Comparison of ENCODE assay signal across 8 cellular contexts in the genomic region with DNA sequence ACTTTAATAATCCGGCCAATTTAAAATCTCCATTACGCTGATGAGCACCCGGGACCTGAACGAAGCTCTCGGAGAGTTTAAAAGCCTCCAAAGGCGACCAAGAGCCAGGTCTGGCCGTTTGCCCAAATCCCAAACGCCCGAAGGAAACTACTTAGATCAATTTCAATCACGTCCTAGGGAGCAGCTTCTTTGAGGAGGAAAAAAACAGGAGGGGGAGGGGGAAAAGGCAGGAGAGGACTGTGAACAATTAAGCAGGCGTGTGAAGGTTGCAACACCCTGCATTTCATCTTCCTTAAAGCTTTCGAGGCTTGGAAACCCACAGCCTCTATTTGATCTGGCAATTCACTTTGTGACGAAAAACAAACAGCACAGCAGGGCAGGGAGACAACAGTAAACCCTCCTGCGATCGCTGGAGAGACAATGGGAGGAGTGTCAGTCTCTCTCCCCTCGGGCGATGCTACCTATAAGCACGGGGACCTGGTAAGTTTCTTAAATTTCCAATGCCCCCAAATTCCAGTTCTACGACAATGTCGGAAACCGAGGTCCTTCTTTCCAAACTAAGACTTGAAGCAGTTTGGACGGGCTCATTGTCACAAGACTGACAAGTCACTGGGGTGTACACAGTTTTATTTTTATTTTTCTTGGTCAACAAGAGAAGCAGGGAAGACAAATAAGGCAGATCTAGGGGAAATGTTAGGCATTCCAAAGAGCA. TPM values are rescaled to one million over a fixed set of nuclear protein-coding genes. Genes with fewer than 3 reads are reported as not detected.
DNase-seq lines count a peak whose midpoint lies in the region; TF ChIP-seq lines count a peak whose summit lies in the region.

No MANE protein-coding gene starts in this region.

- no peaks in the 10 kb centered on the region for H3K27me3 ChIP-seq in duodenal mucosa (ENCODE audit: control insufficient read depth in 1 of 2, insufficient read depth in 2 of 2, low read length in 2 of 2)

- peaks cover 32 to 38% of the 10 kb centered on the region in 2 donors for H3K36me3 ChIP-seq in duodenal mucosa (ENCODE audit: control insufficient read depth in 1 of 2, insufficient read depth in 2 of 2, low read length in 2 of 2)

- H3K4me1 Mint-ChIP-seq in T-helper 1 cell treated with Interleukin-12 subunit alpha and Interleukin-12 subunit beta and Interleukin-4 antibody, amounts not matched to agents 30 μg/mL and 1 μg/mL, for 36 hours (ENCODE audit: low read depth) = peaks cover 48% of the 10 kb centered on the region

- peak in 1 of 2 donors; percentile 53 for TF ChIP-seq POLR2A in lower leg skin (IDR thresholded peaks at IDR 0.05)

- intact Hi-C loops in lower leg skin (cut with DNase I; ENCODE audit: low total_unique reads) = no loop called here

- H3K4me3 Mint-ChIP-seq in T-helper 1 cell treated with Interleukin-12 subunit alpha and Interleukin-12 subunit beta and Interleukin-4 antibody, amounts not matched to agents 30 μg/mL and 1 μg/mL, for 36 hours = peak overlapping the region; percentile 98

- no peak for TF ChIP-seq CTCF in lower leg skin (IDR thresholded peaks at IDR 0.05)

- WGBS in lower leg skin, 2 donors = 0 to 1% methylated on average over 22 of the region's 22 CpGs

- H3K27ac ChIP-seq in duodenal mucosa (ENCODE audit: low read depth, low read length) (peak overlapping the region; percentile 100), temporal lobe (ENCODE audit: low read depth, low read length) (peak overlapping the region; percentile 93)

- H3K4me1 ChIP-seq in duodenal mucosa (ENCODE audit: control insufficient read depth in 1 of 2, insufficient read depth in 2 of 2, low read length in 2 of 2) = peaks cover 32 to 40% of the 10 kb centered on the region in 2 donors

- H3K9ac ChIP-seq in duodenal mucosa (ENCODE audit: low read depth in 1 of 2, low read length in 2 of 2) = peak overlapping the region; percentile 89 to 100

- H3K4me3 ChIP-seq in duodenal mucosa (ENCODE audit: low read depth in 1 of 2, low read length in 2 of 2) (peak overlapping the region; percentile 78 to 94), lower leg skin (ENCODE audit: low read depth, poor library complexity, severe bottlenecking) (peak overlapping the region; percentile 89)

- peak overlapping the region; percentile 99 for H3K27ac Mint-ChIP-seq in T-helper 1 cell treated with Interleukin-12 subunit alpha and Interleukin-12 subunit beta and Interleukin-4 antibody, amounts not matched to agents 30 μg/mL and 1 μg/mL, for 36 hours

- no peaks in the 10 kb centered on the region for H3K9me3 ChIP-seq in duodenal mucosa (ENCODE audit: control insufficient read depth in 1 of 2, low read length in 2 of 2)

- H3K36me3 Mint-ChIP-seq in T-helper 1 cell treated with Interleukin-12 subunit alpha and Interleukin-12 subunit beta and Interleukin-4 antibody, amounts not matched to agents 30 μg/mL and 1 μg/mL, for 36 hours (ENCODE audit: low read depth) = peaks cover 59% of the 10 kb centered on the region

- H3K9me3 Mint-ChIP-seq in T-helper 1 cell treated with Interleukin-12 subunit alpha and Interleukin-12 subunit beta and Interleukin-4 antibody, amounts not matched to agents 30 μg/mL and 1 μg/mL, for 36 hours = no peaks in the 10 kb centered on the region

- no peaks in the 10 kb centered on the region for H3K27me3 Mint-ChIP-seq in T-helper 1 cell treated with Interleukin-12 subunit alpha and Interleukin-12 subunit beta and Interleukin-4 antibody, amounts not matched to agents 30 μg/mL and 1 μg/mL, for 36 hours (ENCODE audit: low read depth)

- DNase-seq in EL (peak; percentile 74), NCI-H1048 (lab: John Stamatoyannopoulos, UW) (peak; percentile 56), lower leg skin (ENCODE audit: low spot score in 2 of 2) (peak; percentile 84 to 94), NCI-H1930 (lab: John Stamatoyannopoulos, UW) (no peak), UCSD-AML1 (lab: John Stamatoyannopoulos, UW; ENCODE audit: unreplicated experiment) (no peak)

RNA-seq across cellular contexts. Expression of gene KLF6, which starts 1.1 kb away (rescaled TPM):
- total RNA-seq in lower leg skin (100 to 1,000 TPM; 127 to 533 (median 179) TPM), temporal lobe (79.4 TPM)

Comparison
In these comparisons a context has a peak if more than half of its experiments do, and no peak if none do; other contexts are left out.
1. DNase-seq: peak in EL (single experiment), NCI-H1048 (single experiment) and lower leg skin (2 of 2); none in NCI-H1930 (0 of 2) and UCSD-AML1 (single experiment).